ENCODE assay signal across 3 cellular contexts in the genomic region with DNA sequence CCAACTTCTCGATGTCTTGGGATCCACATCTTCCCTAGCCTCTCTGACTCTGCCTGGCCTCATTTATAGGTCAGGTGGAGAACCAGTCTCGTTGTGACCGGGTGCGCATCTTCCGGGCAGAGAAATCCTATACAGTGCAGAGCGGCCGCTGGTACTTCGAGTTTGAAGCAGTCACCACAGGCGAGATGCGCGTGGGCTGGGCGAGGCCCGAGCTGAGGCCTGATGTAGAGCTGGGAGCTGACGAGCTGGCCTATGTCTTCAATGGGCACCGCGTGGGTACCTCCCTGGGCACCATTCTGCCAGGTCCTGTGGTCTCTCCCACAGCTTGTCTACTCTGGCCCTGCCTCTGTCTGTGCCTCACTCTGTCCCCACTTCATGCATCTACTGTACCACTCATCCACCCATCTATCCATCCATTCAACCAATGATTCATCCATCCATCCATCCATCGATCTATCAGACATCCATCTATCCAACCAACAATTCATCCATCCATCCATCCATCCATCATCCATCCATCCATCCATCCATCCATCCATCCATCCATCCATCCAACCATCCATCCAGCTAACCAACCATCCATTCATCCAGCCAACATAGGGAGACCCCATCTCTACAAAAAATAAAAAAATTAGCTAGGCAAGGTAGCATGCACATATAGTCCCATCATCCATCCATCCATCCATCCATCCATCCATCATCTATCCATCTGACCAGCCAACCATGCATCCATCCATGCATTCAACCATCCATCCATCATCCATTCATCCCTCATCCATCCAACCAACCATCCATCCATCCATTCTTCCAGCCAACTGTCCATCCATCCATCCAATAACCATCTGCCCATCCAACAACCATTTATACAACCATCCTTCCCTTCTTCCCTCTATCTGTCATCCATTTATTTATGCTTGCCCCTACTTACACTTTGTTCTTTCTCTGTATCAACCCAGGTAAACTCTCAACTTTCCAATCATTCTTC.
TF ChIP-seq lines count a peak whose summit lies in the region.

No MANE protein-coding gene starts in this region.

TF ChIP-seq in A549, 52 proteins besides CTCF, POLR2A, EP300 and RAD21 (continues in another document):
- TF ChIP-seq FOXS1 (CRISPR knock-in tag; IDR thresholded peaks at IDR 0.05) (no peak), SREBF2 (IDR thresholded peaks at IDR 0.05) (no peak), ZFP36 (IDR thresholded peaks at IDR 0.05; ENCODE audit: borderline replicate concordance, partially characterized antibody) (no peak), ELK1 (IDR thresholded peaks at IDR 0.05; ENCODE audit: low read depth, low read length) (no peak), ZC3H11A (IDR thresholded peaks at IDR 0.05) (no peak), PBX3 (IDR thresholded peaks at IDR 0.05) (no peak), MAZ (IDR thresholded peaks at IDR 0.05; ENCODE audit: borderline replicate concordance, low read depth, low read length) (no peak), TP53 (CRISPR knock-in tag; IDR thresholded peaks at IDR 0.05) (no peak), HOXA7 (CRISPR knock-in tag; IDR thresholded peaks at IDR 0.05) (no peak), EHMT2 (IDR thresholded peaks at IDR 0.05; ENCODE audit: low read depth) (no peak), FOSB (CRISPR knock-in tag; IDR thresholded peaks at IDR 0.05) (no peak), RFX5 (IDR thresholded peaks at IDR 0.05) (no peak), CHD2 (IDR thresholded peaks at IDR 0.05; ENCODE audit: low read length, partially characterized antibody) (no peak), ESRRA (IDR thresholded peaks at IDR 0.05; ENCODE audit: borderline replicate concordance, low read length) (no peak)
- TF ChIP-seq, protein P1, sequence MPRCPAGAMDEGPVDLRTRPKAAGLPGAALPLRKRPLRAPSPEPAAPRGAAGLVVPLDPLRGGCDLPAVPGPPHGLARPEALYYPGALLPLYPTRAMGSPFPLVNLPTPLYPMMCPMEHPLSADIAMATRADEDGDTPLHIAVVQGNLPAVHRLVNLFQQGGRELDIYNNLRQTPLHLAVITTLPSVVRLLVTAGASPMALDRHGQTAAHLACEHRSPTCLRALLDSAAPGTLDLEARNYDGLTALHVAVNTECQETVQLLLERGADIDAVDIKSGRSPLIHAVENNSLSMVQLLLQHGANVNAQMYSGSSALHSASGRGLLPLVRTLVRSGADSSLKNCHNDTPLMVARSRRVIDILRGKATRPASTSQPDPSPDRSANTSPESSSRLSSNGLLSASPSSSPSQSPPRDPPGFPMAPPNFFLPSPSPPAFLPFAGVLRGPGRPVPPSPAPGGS (IDR thresholded peaks at IDR 0.05) = no peak
- TF ChIP-seq, protein P2, sequence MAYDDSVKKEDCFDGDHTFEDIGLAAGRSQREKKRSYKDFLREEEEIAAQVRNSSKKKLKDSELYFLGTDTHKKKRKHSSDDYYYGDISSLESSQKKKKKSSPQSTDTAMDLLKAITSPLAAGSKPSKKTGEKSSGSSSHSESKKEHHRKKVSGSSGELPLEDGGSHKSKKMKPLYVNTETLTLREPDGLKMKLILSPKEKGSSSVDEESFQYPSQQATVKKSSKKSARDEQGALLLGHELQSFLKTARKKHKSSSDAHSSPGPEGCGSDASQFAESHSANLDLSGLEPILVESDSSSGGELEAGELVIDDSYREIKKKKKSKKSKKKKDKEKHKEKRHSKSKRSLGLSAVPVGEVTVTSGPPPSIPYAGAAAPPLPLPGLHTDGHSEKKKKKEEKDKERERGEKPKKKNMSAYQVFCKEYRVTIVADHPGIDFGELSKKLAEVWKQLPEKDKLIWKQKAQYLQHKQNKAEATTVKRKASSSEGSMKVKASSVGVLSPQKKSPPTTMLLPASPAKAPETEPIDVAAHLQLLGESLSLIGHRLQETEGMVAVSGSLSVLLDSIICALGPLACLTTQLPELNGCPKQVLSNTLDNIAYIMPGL (CRISPR knock-in tag; IDR thresholded peaks at IDR 0.05; ENCODE audit: borderline replicate concordance) = no peak

TF ChIP-seq in HEK293, 187 proteins besides CTCF, POLR2A, EP300 and RAD21 (continues in another document):
- peak; percentile 18; the same call in 1 of the 2 replicates for TF ChIP-seq ZNF747 (tag by site-specific recombination; IDR thresholded peaks at IDR 0.05)
- TF ChIP-seq ZBTB7A (tag by site-specific recombination; IDR thresholded peaks at IDR 0.05; ENCODE audit: low read depth) = no peak
- TF ChIP-seq, protein P3, sequence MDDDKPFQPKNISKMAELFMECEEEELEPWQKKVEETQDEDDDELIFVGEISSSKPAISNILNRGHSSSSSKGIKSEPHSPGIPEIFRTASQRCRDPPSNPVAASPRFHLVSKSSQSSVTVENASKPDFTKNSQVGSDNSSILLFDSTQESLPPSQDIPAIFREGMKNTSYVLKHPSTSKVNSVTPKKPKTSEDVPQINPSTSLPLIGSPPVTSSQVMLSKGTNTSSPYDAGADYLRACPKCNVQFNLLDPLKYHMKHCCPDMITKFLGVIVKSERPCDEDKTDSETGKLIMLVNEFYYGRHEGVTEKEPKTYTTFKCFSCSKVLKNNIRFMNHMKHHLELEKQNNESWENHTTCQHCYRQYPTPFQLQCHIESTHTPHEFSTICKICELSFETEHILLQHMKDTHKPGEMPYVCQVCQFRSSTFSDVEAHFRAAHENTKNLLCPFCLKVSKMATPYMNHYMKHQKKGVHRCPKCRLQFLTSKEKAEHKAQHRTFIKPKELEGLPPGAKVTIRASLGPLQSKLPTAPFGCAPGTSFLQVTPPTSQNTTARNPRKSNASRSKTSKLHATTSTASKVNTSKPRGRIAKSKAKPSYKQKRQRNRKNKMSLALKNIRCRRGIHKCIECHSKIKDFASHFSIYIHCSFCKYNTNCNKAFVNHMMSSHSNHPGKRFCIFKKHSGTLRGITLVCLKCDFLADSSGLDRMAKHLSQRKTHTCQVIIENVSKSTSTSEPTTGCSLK (tag by site-specific recombination; IDR thresholded peaks at IDR 0.05) = no peak; the same call in 1 of the 2 replicates
- no peak for TF ChIP-seq TSHZ1 (tag by site-specific recombination; IDR thresholded peaks at IDR 0.05; ENCODE audit: borderline replicate concordance)
- TF ChIP-seq, protein P4, sequence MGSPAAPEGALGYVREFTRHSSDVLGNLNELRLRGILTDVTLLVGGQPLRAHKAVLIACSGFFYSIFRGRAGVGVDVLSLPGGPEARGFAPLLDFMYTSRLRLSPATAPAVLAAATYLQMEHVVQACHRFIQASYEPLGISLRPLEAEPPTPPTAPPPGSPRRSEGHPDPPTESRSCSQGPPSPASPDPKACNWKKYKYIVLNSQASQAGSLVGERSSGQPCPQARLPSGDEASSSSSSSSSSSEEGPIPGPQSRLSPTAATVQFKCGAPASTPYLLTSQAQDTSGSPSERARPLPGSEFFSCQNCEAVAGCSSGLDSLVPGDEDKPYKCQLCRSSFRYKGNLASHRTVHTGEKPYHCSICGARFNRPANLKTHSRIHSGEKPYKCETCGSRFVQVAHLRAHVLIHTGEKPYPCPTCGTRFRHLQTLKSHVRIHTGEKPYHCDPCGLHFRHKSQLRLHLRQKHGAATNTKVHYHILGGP (tag by site-specific recombination; IDR thresholded peaks at IDR 0.05) = peak; percentile 64; the same call in 1 of the 2 replicates
- TF ChIP-seq ZNF23 (tag by site-specific recombination; IDR thresholded peaks at IDR 0.05; ENCODE audit: borderline replicate concordance) = no peak
- TF ChIP-seq ZNF777 (tag by site-specific recombination; IDR thresholded peaks at IDR 0.05; ENCODE audit: borderline replicate concordance) = 0 out of 2 replicates have a peak, but pooled peaks have one; percentile 23
- TF ChIP-seq ZBTB17 (tag by site-specific recombination; IDR thresholded peaks at IDR 0.05) = peak; percentile 100
- TF ChIP-seq ZBTB48 (tag by site-specific recombination; IDR thresholded peaks at IDR 0.05) = no peak
- TF ChIP-seq ZNF157 (tag by site-specific recombination; IDR thresholded peaks at IDR 0.05) = peak; percentile 40; the same call in 1 of the 2 replicates
- TF ChIP-seq EGR2 (tag by site-specific recombination; IDR thresholded peaks at IDR 0.05; ENCODE audit: low read depth) = no peak
- TF ChIP-seq ZNF311 (tag by site-specific recombination; IDR thresholded peaks at IDR 0.05; ENCODE audit: borderline replicate concordance) = peak; percentile 52; the same call in 1 of the 2 replicates
- TF ChIP-seq ZNF791 (tag by site-specific recombination; IDR thresholded peaks at IDR 0.05) = 0 out of 2 replicates have a peak, but pooled peaks have one; percentile 5

TF ChIP-seq in IMR-90, 13 proteins besides CTCF, POLR2A, EP300 and RAD21:
- TF ChIP-seq RFX5 (IDR thresholded peaks at IDR 0.05; ENCODE audit: low read depth, low read length) = no peak
- TF ChIP-seq FOS (IDR thresholded peaks at IDR 0.05; ENCODE audit: low read depth, low read length) = no peak
- no peak for TF ChIP-seq BHLHE40 (IDR thresholded peaks at IDR 0.05; ENCODE audit: low read depth, low read length)
- TF ChIP-seq MAZ (IDR thresholded peaks at IDR 0.05; ENCODE audit: borderline replicate concordance, low read depth, low read length) = no peak
- no peak for TF ChIP-seq MAFK (IDR thresholded peaks at IDR 0.05; ENCODE audit: low read depth, low read length)
- no peak for TF ChIP-seq RCOR1 (IDR thresholded peaks at IDR 0.05; ENCODE audit: insufficient replicate concordance, low read length)
- TF ChIP-seq, protein P5, sequence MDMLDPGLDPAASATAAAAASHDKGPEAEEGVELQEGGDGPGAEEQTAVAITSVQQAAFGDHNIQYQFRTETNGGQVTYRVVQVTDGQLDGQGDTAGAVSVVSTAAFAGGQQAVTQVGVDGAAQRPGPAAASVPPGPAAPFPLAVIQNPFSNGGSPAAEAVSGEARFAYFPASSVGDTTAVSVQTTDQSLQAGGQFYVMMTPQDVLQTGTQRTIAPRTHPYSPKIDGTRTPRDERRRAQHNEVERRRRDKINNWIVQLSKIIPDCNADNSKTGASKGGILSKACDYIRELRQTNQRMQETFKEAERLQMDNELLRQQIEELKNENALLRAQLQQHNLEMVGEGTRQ (IDR thresholded peaks at IDR 0.05; ENCODE audit: low read depth, low read length) = no peak
- TF ChIP-seq CEBPB (IDR thresholded peaks at IDR 0.05; ENCODE audit: low read depth, low read length) = no peak
- TF ChIP-seq SMC3 (IDR thresholded peaks at IDR 0.05; ENCODE audit: low read depth, low read length) = no peak
- no peak for TF ChIP-seq MXI1 (IDR thresholded peaks at IDR 0.05; ENCODE audit: borderline replicate concordance, low read depth, low read length)
- no peak for TF ChIP-seq CHD1 (IDR thresholded peaks at IDR 0.05; ENCODE audit: low read depth, low read length)
- no peak for TF ChIP-seq ELK1 (IDR thresholded peaks at IDR 0.05; ENCODE audit: borderline replicate concordance, low read depth, low read length)
TF ChIP-seq in IMR-90: peak in this region for 0.
